Comparison of ENCODE assay signal across 14 cellular contexts in the genomic region with DNA sequence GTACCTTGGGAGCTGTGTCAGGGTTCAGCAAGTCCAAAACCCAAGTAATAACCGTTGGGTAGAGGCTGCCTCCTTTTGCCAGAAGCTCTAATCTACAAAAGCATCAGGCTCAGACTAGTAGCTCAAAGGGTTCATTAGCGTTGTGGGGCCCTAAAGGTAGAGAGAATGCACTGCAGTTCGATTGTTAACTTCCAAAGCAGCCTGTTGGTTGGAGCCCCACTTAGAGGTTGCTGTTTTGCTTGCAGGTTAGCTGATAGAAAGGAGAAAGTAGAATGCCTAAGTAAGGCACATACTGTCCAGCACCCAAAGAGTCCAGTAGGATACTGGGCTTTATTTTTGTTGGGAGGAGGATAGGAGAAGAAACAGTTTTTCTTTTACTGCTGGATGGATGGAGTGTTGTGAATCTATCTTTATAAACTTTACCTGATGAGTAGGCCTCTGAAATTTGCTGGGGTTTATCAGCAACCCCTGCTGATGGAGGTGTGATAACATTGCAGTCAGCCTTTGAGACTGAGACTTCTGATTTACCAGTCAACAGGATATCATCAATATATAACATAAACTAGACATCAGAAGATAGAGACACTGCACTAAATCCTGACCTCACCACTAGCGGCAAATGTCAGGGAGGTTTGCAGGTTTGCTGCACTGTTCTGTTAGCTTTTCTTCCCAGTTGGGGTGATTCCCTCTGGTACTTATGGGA. TPM values are rescaled to one million over a fixed set of nuclear protein-coding genes. Genes with fewer than 3 reads are reported as not detected.
"Had no signal": no experiment of that assay in that cellular context is flagged by ENCODE, and none has a peak within 500 bp of the region (broad histone marks: within the 10 kb centered on the region; RNA-seq: fewer than 3 reads in every experiment).

No MANE protein-coding gene starts in this region.

- H3K27ac Mint-ChIP-seq: activated CD4-positive, alpha-beta T cell treated with anti-CD3 and anti-CD28 coated beads, Interleukin-2, amount 10 ng/mL, durations not matched to agents 24 days and 14 days had no signal

- H3K27me3 Mint-ChIP-seq: activated CD4-positive, alpha-beta T cell treated with anti-CD3 and anti-CD28 coated beads, Interleukin-2, amount 10 ng/mL, durations not matched to agents 24 days and 14 days had no signal

- FAIRE-seq: colon, endothelial cell of umbilical vein, islet of Langerhans had no signal

- H3K9me3 Mint-ChIP-seq: activated CD4-positive, alpha-beta T cell treated with anti-CD3 and anti-CD28 coated beads, Interleukin-2, amount 10 ng/mL, durations not matched to agents 24 days and 14 days; activated T-cell treated with anti-CD3 and anti-CD28 coated beads, Interleukin-2, amount 50 U/mL, for 4 hours; nephron had no signal

- H3K4me3 Mint-ChIP-seq: activated CD4-positive, alpha-beta T cell treated with anti-CD3 and anti-CD28 coated beads, Interleukin-2, amount 10 ng/mL, durations not matched to agents 24 days and 14 days; activated T-cell treated with anti-CD3 and anti-CD28 coated beads, Interleukin-2, amount 50 U/mL, for 4 hours; nephron had no signal

- ATAC-seq: foreskin keratinocyte, left lobe of liver had no signal

- H3K36me3 ChIP-seq: cardiac muscle cell had no signal

- H3K9me3 ChIP-seq: sigmoid colon had no signal

- H3K4me1 ChIP-seq: foreskin keratinocyte, sigmoid colon had no signal

- H3K27ac ChIP-seq: cardiac muscle cell, foreskin keratinocyte, sigmoid colon had no signal

- DNase-seq: activated CD4-positive, alpha-beta T cell treated with anti-CD3 and anti-CD28 coated beads, Interleukin-2, amount 10 ng/mL, durations not matched to agents 24 days and 14 days; activated T-cell treated with anti-CD3 and anti-CD28 coated beads, Interleukin-2, amount 50 U/mL, for 4 hours; foreskin keratinocyte; mammary epithelial cell; sigmoid colon; stimulated activated CD4-positive, alpha-beta T cell treated with anti-CD3 and anti-CD28 coated beads, Interleukin-2, amount 100 ng/mL, for 48 hours; stimulated activated naive CD8-positive, alpha-beta T cell treated with anti-CD3 and anti-CD28 coated beads, Interleukin-15, Interleukin-2, amounts not matched to agents 100 U/mL and 50 U/mL, for 24 hours; T1000 had no signal

- H3K27me3 ChIP-seq: cardiac muscle cell, foreskin keratinocyte, sigmoid colon had no signal

- H3K4me3 ChIP-seq: cardiac muscle cell, sigmoid colon had no signal

RNA-seq across cellular contexts. Expression of a gene that starts 36.5 kb away (rescaled TPM):
- polyA plus RNA-seq: foreskin keratinocyte had no signal
